ENCODE assay signal across 8 cellular contexts in genomic region chrX:48683411-48683982, GRCh38. TPM values are rescaled to one million over a fixed set of nuclear protein-coding genes. Genes with fewer than 3 reads are reported as not detected.
A peak's percentile ranks its signal among the peaks of the same experiment; 100 is the strongest.
DNase-seq lines count a peak whose midpoint lies in the region; ATAC-seq and TF ChIP-seq lines count a peak whose summit lies in the region.

Gene WAS, plus strand, starts transcription at chrX:48683799. Its CDS starts 55 bp downstream, at chrX:48683854.

- no peak for TF ChIP-seq RAD21 in liver (IDR thresholded peaks at IDR 0.05)

- H3K27ac Mint-ChIP-seq in glutamatergic neuron (ENCODE audit: unreplicated experiment): no peak within 1 kb of the TSS

- peak within 1 kb of the TSS in 1 of 2 donors; percentile 13 for H3K9ac ChIP-seq in liver (ENCODE audit: low read depth in 1 of 2, low read length in 2 of 2)

- ATAC-seq in HG03342 (IDR thresholded peaks at IDR 0.05; ENCODE audit: unreplicated experiment) (peak; percentile 81), upper lobe of right lung (peak; percentile 90)

- H3K27me3 ChIP-seq in liver (ENCODE audit: control insufficient read depth in 4 of 4, insufficient read depth in 4 of 4, low read length in 3 of 4) (no peaks in the 10 kb centered on the region), upper lobe of right lung (no peaks in the 10 kb centered on the region)

- no peak within 1 kb of the TSS for H3K4me3 Mint-ChIP-seq in glutamatergic neuron (ENCODE audit: unreplicated experiment)

- peaks cover 4% of the 10 kb centered on the region for H3K9me3 Mint-ChIP-seq in glutamatergic neuron (ENCODE audit: unreplicated experiment)

- peak; percentile 19 to 32 for DNase-seq in activated CD4-positive, alpha-beta T cell treated with anti-CD3 and anti-CD28 coated beads, Interleukin-2, amount 50 U/mL, for 24 hours (ENCODE audit: low read depth in 1 of 2, low spot score in 1 of 2)
- peak; percentile 64 for DNase-seq in upper lobe of right lung
- DNase-seq in inferior parietal cortex (ENCODE audit: extremely low spot score): no peak
- no peak for DNase-seq in glutamatergic neuron
- DNase-seq in SW480 (ENCODE audit: low spot score): no peak

- TF ChIP-seq POLR2A in GM19193 (IDR thresholded peaks at IDR 0.05; ENCODE audit: extremely low read depth, insufficient read depth, insufficient read length): peak; percentile 60

- TF ChIP-seq CTCF in liver (IDR thresholded peaks at IDR 0.05; ENCODE audit: low read depth, low read length, missing input control) (no peak), upper lobe of right lung (IDR thresholded peaks at IDR 0.05) (no peak), glutamatergic neuron (IDR thresholded peaks at IDR 0.05; ENCODE audit: partially characterized antibody, unreplicated experiment) (no peak)

- H3K4me1 ChIP-seq in liver (ENCODE audit: control insufficient read depth in 4 of 4, insufficient read depth in 4 of 4, low read length in 3 of 4) (peaks cover under 1 to 6% (median 3%) of the 10 kb centered on the region in 4 donors), upper lobe of right lung (no peaks in the 10 kb centered on the region)

- H3K36me3 ChIP-seq in liver (ENCODE audit: control insufficient read depth in 4 of 4, insufficient read depth in 3 of 4, low read depth in 1 of 4, low read length in 3 of 4) (no peaks in the 10 kb centered on the region), upper lobe of right lung (no peaks in the 10 kb centered on the region)

- peaks cover 6% of the 10 kb centered on the region for H3K27me3 Mint-ChIP-seq in glutamatergic neuron (ENCODE audit: unreplicated experiment)

- no peaks in the 10 kb centered on the region for H3K9me3 ChIP-seq in liver (ENCODE audit: control insufficient read depth in 4 of 4, low read length in 3 of 4)
- H3K9me3 ChIP-seq in upper lobe of right lung: no peaks in the 10 kb centered on the region

- H3K4me3 ChIP-seq in liver (ENCODE audit: low read depth in 1 of 3, low read length in 3 of 3): peak within 1 kb of the TSS; percentile 24 to 37 (median 28)
- peak within 1 kb of the TSS; percentile 39 for H3K4me3 ChIP-seq in upper lobe of right lung

- intact Hi-C loops in upper lobe of right lung (cut with DNase I): no loop called here

- no peaks in the 10 kb centered on the region for H3K36me3 Mint-ChIP-seq in glutamatergic neuron (ENCODE audit: unreplicated experiment)

- H3K4me1 Mint-ChIP-seq in glutamatergic neuron (ENCODE audit: low read depth, unreplicated experiment): no peaks in the 10 kb centered on the region

- 72% methylated on average over 13 of the region's 13 CpGs for WGBS in liver

- H3K27ac ChIP-seq in liver (ENCODE audit: low read depth in 1 of 2, low read length in 2 of 2): peak within 1 kb of the TSS; percentile 27 to 37
- peak within 1 kb of the TSS; percentile 70 for H3K27ac ChIP-seq in upper lobe of right lung

TF ChIP-seq in liver, 16 proteins besides CTCF, POLR2A, EP300 and RAD21:
- TF ChIP-seq HNF4A (conservative IDR thresholded peaks at IDR 0.05) (no peak), GABPA (IDR thresholded peaks at IDR 0.05 in 1 of 2, conservative IDR thresholded peaks at IDR 0.05 in 1 of 2) (no peak), TAF1 (conservative IDR thresholded peaks at IDR 0.05) (no peak), EGR1 (IDR thresholded peaks at IDR 0.05; ENCODE audit: low read depth in 2 of 2) (no peak), JUND (IDR thresholded peaks at IDR 0.05) (no peak), NR2F2 (IDR thresholded peaks at IDR 0.05) (no peak), FOXA2 (IDR thresholded peaks at IDR 0.05) (no peak), ATF3 (IDR thresholded peaks at IDR 0.05) (no peak), SP1 (IDR thresholded peaks at IDR 0.05) (no peak), FOXA1 (IDR thresholded peaks at IDR 0.05) (no peak), ZBTB33 (IDR thresholded peaks at IDR 0.05) (no peak), RXRA (IDR thresholded peaks at IDR 0.05) (no peak), HNF4G (IDR thresholded peaks at IDR 0.05) (no peak), YY1 (IDR thresholded peaks at IDR 0.05) (no peak)
- TF ChIP-seq, protein P1, sequence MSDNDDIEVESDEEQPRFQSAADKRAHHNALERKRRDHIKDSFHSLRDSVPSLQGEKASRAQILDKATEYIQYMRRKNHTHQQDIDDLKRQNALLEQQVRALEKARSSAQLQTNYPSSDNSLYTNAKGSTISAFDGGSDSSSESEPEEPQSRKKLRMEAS (IDR thresholded peaks at IDR 0.05): no peak
- TF ChIP-seq, protein P2, sequence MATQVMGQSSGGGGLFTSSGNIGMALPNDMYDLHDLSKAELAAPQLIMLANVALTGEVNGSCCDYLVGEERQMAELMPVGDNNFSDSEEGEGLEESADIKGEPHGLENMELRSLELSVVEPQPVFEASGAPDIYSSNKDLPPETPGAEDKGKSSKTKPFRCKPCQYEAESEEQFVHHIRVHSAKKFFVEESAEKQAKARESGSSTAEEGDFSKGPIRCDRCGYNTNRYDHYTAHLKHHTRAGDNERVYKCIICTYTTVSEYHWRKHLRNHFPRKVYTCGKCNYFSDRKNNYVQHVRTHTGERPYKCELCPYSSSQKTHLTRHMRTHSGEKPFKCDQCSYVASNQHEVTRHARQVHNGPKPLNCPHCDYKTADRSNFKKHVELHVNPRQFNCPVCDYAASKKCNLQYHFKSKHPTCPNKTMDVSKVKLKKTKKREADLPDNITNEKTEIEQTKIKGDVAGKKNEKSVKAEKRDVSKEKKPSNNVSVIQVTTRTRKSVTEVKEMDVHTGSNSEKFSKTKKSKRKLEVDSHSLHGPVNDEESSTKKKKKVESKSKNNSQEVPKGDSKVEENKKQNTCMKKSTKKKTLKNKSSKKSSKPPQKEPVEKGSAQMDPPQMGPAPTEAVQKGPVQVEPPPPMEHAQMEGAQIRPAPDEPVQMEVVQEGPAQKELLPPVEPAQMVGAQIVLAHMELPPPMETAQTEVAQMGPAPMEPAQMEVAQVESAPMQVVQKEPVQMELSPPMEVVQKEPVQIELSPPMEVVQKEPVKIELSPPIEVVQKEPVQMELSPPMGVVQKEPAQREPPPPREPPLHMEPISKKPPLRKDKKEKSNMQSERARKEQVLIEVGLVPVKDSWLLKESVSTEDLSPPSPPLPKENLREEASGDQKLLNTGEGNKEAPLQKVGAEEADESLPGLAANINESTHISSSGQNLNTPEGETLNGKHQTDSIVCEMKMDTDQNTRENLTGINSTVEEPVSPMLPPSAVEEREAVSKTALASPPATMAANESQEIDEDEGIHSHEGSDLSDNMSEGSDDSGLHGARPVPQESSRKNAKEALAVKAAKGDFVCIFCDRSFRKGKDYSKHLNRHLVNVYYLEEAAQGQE (IDR thresholded peaks at IDR 0.05): no peak

RNA-seq across cellular contexts. Expression of gene WAS, which starts in this region (rescaled TPM):
- total RNA-seq in liver: 1 to 10 TPM; 5.1 to 5.6 TPM
- polyA plus RNA-seq in liver: 1 to 10 TPM; 1.0 to 3.1 TPM
- 25.3 TPM for total RNA-seq in upper lobe of right lung
- total RNA-seq in glutamatergic neuron (ENCODE audit: unreplicated experiment): 2.6 TPM

Comparison
In these comparisons a context has a peak if more than half of its experiments do, and no peak if none do; other contexts are left out.
1. DNase-seq: peak in activated CD4-positive, alpha-beta T cell treated with anti-CD3 and anti-CD28 coated beads, Interleukin-2, amount 50 U/mL, for 24 hours (2 of 2) and upper lobe of right lung (single experiment); none in inferior parietal cortex (single experiment), glutamatergic neuron (single experiment) and SW480 (single experiment).